ENCODE assay signal across 7 cellular contexts in the genomic region with DNA sequence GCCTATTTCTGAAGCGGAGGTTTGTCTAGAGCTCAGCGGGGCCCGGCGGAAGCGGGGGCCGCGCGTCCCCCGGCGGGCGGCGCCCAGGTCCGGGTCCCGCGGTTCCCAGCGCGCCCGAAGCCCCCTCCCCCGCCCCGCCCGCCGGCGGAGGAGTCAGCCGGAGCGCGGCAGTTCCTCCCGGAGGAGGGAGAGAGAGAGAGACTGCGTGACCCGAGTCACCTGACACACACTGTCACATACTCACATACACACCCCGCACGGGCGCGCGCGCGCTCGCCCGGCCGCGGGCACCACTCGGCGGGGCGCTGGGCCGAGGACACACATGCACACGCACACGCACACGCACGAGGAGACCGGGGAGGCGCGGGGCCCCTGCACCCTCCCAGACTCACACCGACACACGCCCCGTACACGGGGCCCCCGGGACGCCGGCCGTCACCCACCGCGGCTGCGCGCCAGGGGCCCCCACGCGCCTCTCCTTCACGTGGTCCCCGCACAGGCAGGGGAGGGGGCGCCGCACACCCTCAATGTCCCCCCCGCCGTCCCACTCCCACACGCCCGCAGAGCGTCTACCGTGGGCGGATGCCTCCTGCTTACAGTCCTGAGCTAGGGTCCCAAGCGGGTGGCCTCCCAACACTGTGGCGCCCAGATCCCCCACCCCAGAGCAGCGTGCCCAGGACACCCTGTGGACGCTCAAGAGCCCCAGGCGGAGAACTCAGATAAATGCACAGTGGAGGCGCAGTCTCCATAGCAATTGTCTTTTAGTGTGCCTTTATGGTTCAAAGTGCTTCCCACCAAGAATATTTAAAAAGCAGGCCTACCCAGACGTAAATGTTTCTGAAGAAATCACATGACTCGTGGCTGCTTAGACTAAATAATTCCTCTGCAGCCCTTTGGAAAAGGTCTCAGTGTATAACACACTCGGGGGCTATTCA. TPM values are rescaled to one million over a fixed set of nuclear protein-coding genes. Genes with fewer than 3 reads are reported as not detected.
DNase-seq lines count a peak whose midpoint lies in the region; ATAC-seq and TF ChIP-seq lines count a peak whose summit lies in the region.

RRAGD (minus strand) TSS at position 203 of the 935 bp plus-strand sequence. CDS start 280 bp downstream, outside the sequence.

- peak; percentile 82 for DNase-seq in NCI-H146 (lab: John Stamatoyannopoulos, UW)
- DNase-seq in activated B cell treated with CpG ODN at 0.5 μM for 24 hours, result peak; percentile 56
- peak; percentile 67 for DNase-seq in central memory CD4-positive, alpha-beta T cell
- DNase-seq in stimulated activated CD4-positive, alpha-beta T cell treated with anti-CD3 and anti-CD28 coated beads, Interleukin-15, amount 100 ng/mL, for 48 hours (ENCODE audit: low read depth in 2 of 2), result peak; percentile 33 to 54

- peak; percentile 79 for ATAC-seq in GM18502 (IDR thresholded peaks at IDR 0.05; ENCODE audit: poor library complexity, unreplicated experiment)
- ATAC-seq in HG02763 (IDR thresholded peaks at IDR 0.05; ENCODE audit: unreplicated experiment), result peak; percentile 70
- ATAC-seq in activated B cell treated with CpG ODN at 0.5 μM for 24 hours (ENCODE audit: low read depth), result peak; percentile 72

- peaks cover 21% of the 10 kb centered on the region for H3K4me1 Mint-ChIP-seq in activated B cell treated with CpG ODN at 0.5 μM for 24 hours

- POLR2A ChIA-PET in activated B cell treated with CpG ODN at 0.5 μM for 24 hours (lab: Charles Lee), result interaction anchor here (1.0 to 3.0 kb wide), 5 partner anchors 12 to 226 kb away, joined by 3 to 16 read pairs (median 3); partner anchors contain the start of gene LYRM2

- H3K27ac Mint-ChIP-seq in activated B cell treated with CpG ODN at 0.5 μM for 24 hours, result peak within 1 kb of the TSS; percentile 56

- CTCF ChIA-PET in activated B cell treated with CpG ODN at 0.5 μM for 24 hours (lab: Charles Lee), result interaction anchor here (3.7 kb wide), 1 partner anchor 40 kb away, joined by 17 read pairs; no protein-coding TSS in a partner anchor

- peaks cover 14% of the 10 kb centered on the region for H3K27me3 Mint-ChIP-seq in activated B cell treated with CpG ODN at 0.5 μM for 24 hours

- peak within 1 kb of the TSS; percentile 92 for H3K4me3 Mint-ChIP-seq in activated B cell treated with CpG ODN at 0.5 μM for 24 hours

- no peak for TF ChIP-seq CTCF in activated B cell treated with CpG ODN at 0.5 μM for 24 hours (IDR thresholded peaks at IDR 0.05)

- intact Hi-C loops in activated B cell treated with CpG ODN at 0.5 μM for 24 hours (cut with micrococcal nuclease), result loop anchor here (1.0 to 10.0 kb wide), 5 partner anchors 25 to 1172 kb away; partner anchors contain the start of genes CASP8AP2, MAP3K7, PNRC1 and RNGTT

- no peaks in the 10 kb centered on the region for H3K9me3 Mint-ChIP-seq in activated B cell treated with CpG ODN at 0.5 μM for 24 hours

- H3K36me3 Mint-ChIP-seq in activated B cell treated with CpG ODN at 0.5 μM for 24 hours (ENCODE audit: low read depth), result peaks cover 2% of the 10 kb centered on the region

- no peaks in the 10 kb centered on the region for H3K27me3 ChIP-seq in layer of hippocampus (ENCODE audit: control insufficient read depth, insufficient read depth, low read length)

- H3K27ac ChIP-seq in layer of hippocampus (ENCODE audit: low read depth, low read length), result peak within 1 kb of the TSS; percentile 83

RNA-seq across cellular contexts. Expression of gene RRAGD, which starts in this region (rescaled TPM):
- total RNA-seq in activated B cell treated with CpG ODN at 0.5 μM for 24 hours, result 5.4 and 5.6 TPM in 2 replicates

Comparison
In these comparisons a context has a peak if more than half of its experiments do, and no peak if none do; other contexts are left out.
1. Peak in every context shown above with its lines: DNase-seq, ATAC-seq and H3K27ac ChIP-seq.